Comparison of ENCODE assay signal across 25 cellular contexts in genomic region chr11:20598487-20598886, GRCh38. TPM values are rescaled to one million over a fixed set of nuclear protein-coding genes. Genes with fewer than 3 reads are reported as not detected.
DNase-seq lines count a peak whose midpoint lies in the region; ATAC-seq and TF ChIP-seq lines count a peak whose summit lies in the region.
"Had no signal": no experiment of that assay in that cellular context is flagged by ENCODE, and none has a peak within 500 bp of the region (broad histone marks: within the 10 kb centered on the region; RNA-seq: fewer than 3 reads in every experiment).

No MANE protein-coding gene starts in this region.

- H3K9me2 ChIP-seq in GM23338 (ENCODE audit: insufficient read depth), result no peaks in the 10 kb centered on the region

- CTCF ChIA-PET in WTC11 (lab: Charles Lee), result interaction anchor here (0.6 to 1.4 kb wide), 4 partner anchors 12 to 576 kb away, joined by 3 to 9 read pairs (median 3); no protein-coding TSS in a partner anchor

- peak overlapping the region; percentile 94 for H3K4me2 ChIP-seq in GM23338
- H3K4me2 ChIP-seq: KMS-11 had no signal

- H3K4me1 Mint-ChIP-seq in T-helper 1 cell treated with Interleukin-12 subunit alpha and Interleukin-12 subunit beta and Interleukin-4 antibody, amounts not matched to agents 30 μg/mL and 1 μg/mL, for 36 hours (ENCODE audit: low read depth), result peaks cover 6% of the 10 kb centered on the region
- H3K4me1 Mint-ChIP-seq in GM23338 (peaks cover 28% of the 10 kb centered on the region), WTC11 (peaks cover 43% of the 10 kb centered on the region)

- peaks cover 4% of the 10 kb centered on the region for H3K9me3 Mint-ChIP-seq in T-helper 1 cell treated with Interleukin-12 subunit alpha and Interleukin-12 subunit beta and Interleukin-4 antibody, amounts not matched to agents 30 μg/mL and 1 μg/mL, for 36 hours
- H3K9me3 Mint-ChIP-seq in GM23338, result no peaks in the 10 kb centered on the region
- no peaks in the 10 kb centered on the region for H3K9me3 Mint-ChIP-seq in WTC11

- H3K79me2 ChIP-seq in GM23338 (replicated peaks; ENCODE audit: insufficient read depth), result no peaks in the 10 kb centered on the region

- no peak overlapping the region for H3K4me3 Mint-ChIP-seq in T-helper 1 cell treated with Interleukin-12 subunit alpha and Interleukin-12 subunit beta and Interleukin-4 antibody, amounts not matched to agents 30 μg/mL and 1 μg/mL, for 36 hours
- H3K4me3 Mint-ChIP-seq in GM23338 (peak overlapping the region; percentile 23), WTC11 (peak overlapping the region; percentile 54)

- H3K4me1 ChIP-seq in GM23338 (ENCODE audit: insufficient read depth) (peaks cover 34% of the 10 kb centered on the region), iPS-18a (ENCODE audit: control insufficient read depth, low read depth, low read length) (peaks cover 7% of the 10 kb centered on the region)

- H3K9me3 ChIP-seq in iPS-18a (ENCODE audit: control insufficient read depth, low read depth, low read length), result no peaks in the 10 kb centered on the region

- POLR2A ChIA-PET in WTC11 (lab: Charles Lee), result no interaction called here

- H3K27ac ChIP-seq in GM23338 (ENCODE audit: low read depth), result no peak overlapping the region
- H3K27ac ChIP-seq in iPS-18a (ENCODE audit: low read length), result no peak overlapping the region
- H3K27ac ChIP-seq: KMS-11, RWPE1, SK-N-MC had no signal

- H3K4me3 ChIP-seq in GM23338 (peak overlapping the region; percentile 73), iPS-18a (ENCODE audit: low read length) (peak overlapping the region; percentile 48)
- H3K4me3 ChIP-seq: SK-N-MC had no signal

- peak overlapping the region; percentile 98; the same call in 1 of the 2 replicates for H2AFZ ChIP-seq in GM23338

- H3K36me3 Mint-ChIP-seq in T-helper 1 cell treated with Interleukin-12 subunit alpha and Interleukin-12 subunit beta and Interleukin-4 antibody, amounts not matched to agents 30 μg/mL and 1 μg/mL, for 36 hours (ENCODE audit: low read depth), result peaks cover 5% of the 10 kb centered on the region
- H3K36me3 Mint-ChIP-seq in GM23338 (ENCODE audit: low read depth) (no peaks in the 10 kb centered on the region), WTC11 (no peaks in the 10 kb centered on the region)
- H3K36me3 Mint-ChIP-seq: CD4-positive, CD25-positive, alpha-beta regulatory T cell; IgD-negative memory B cell had no signal

- peak overlapping the region; percentile 22 for H3K27ac Mint-ChIP-seq in T-helper 1 cell treated with Interleukin-12 subunit alpha and Interleukin-12 subunit beta and Interleukin-4 antibody, amounts not matched to agents 30 μg/mL and 1 μg/mL, for 36 hours
- H3K27ac Mint-ChIP-seq in GM23338, result no peak overlapping the region
- no peak overlapping the region for H3K27ac Mint-ChIP-seq in WTC11
- H3K27ac Mint-ChIP-seq: CD4-positive, CD25-positive, alpha-beta regulatory T cell; IgD-negative memory B cell had no signal

- intact Hi-C loops in Right ventricle myocardium superior (cut with DNase I), result no loop called here

- H3K27me3 Mint-ChIP-seq in T-helper 1 cell treated with Interleukin-12 subunit alpha and Interleukin-12 subunit beta and Interleukin-4 antibody, amounts not matched to agents 30 μg/mL and 1 μg/mL, for 36 hours (ENCODE audit: low read depth), result peaks cover 90% of the 10 kb centered on the region
- peaks cover 84% of the 10 kb centered on the region for H3K27me3 Mint-ChIP-seq in GM23338 (ENCODE audit: insufficient read depth, low read depth, poor library complexity)
- peaks cover 99% of the 10 kb centered on the region for H3K27me3 Mint-ChIP-seq in WTC11 (ENCODE audit: low read depth)

- ATAC-seq in GM23338, result no peak
- ATAC-seq in WTC11, result no peak
- no peak for ATAC-seq in Right ventricle myocardium superior (ENCODE audit: poor library complexity)
- ATAC-seq: Panc1 had no signal

- DNase-seq in T-helper 1 cell (no peak), GM23338 (ENCODE audit: low spot score) (no peak), WTC11 (ENCODE audit: low spot score) (no peak), Right ventricle myocardium superior (no peak), SIG-M5 (lab: John Stamatoyannopoulos, UW) (no peak), amygdala (lab: John Stamatoyannopoulos, UW) (no peak)
- DNase-seq: 8988T; CD4-positive, CD25-positive, alpha-beta regulatory T cell; DMS153; DND-41; MM.1S; NCI-H2029 treated with DMSO at 0.1 percent for 48 hours; NCI-H446 treated with DMSO at 0.1 percent for 48 hours; NCI-H69; SHP77 treated with DMSO at 0.1 percent for 48 hours had no signal

- peaks cover 6% of the 10 kb centered on the region; the same call in 1 of the 2 replicates for H3F3A ChIP-seq in GM23338 (replicated peaks; ENCODE audit: low read depth)

- H3K9ac ChIP-seq in iPS-18a (ENCODE audit: low read length), result no peak overlapping the region
- H3K9ac ChIP-seq: KMS-11 had no signal

- TF ChIP-seq CTCF in GM23338 (conservative IDR thresholded peaks at IDR 0.05; ENCODE audit: low read depth in 2 of 2), result no peak
- no peak for TF ChIP-seq CTCF in WTC11 (IDR thresholded peaks at IDR 0.05)

- H3K27me3 ChIP-seq in GM23338 (ENCODE audit: insufficient read depth) (peaks cover 100% of the 10 kb centered on the region), iPS-18a (ENCODE audit: control insufficient read depth, insufficient read depth, low read length) (peaks cover 96% of the 10 kb centered on the region)

- peaks cover 23% of the 10 kb centered on the region; the same call in 1 of the 2 replicates for H4K20me1 ChIP-seq in GM23338 (replicated peaks; ENCODE audit: insufficient read depth)

- H3K36me3 ChIP-seq in GM23338 (ENCODE audit: insufficient read depth) (no peaks in the 10 kb centered on the region), iPS-18a (ENCODE audit: control insufficient read depth, low read depth, low read length) (no peaks in the 10 kb centered on the region)

TF ChIP-seq in GM23338, 12 proteins besides CTCF, POLR2A, EP300 and RAD21:
- peak; percentile 93 for TF ChIP-seq EZH2 (IDR thresholded peaks at IDR 0.05; ENCODE audit: low read depth, unreplicated experiment)
- no peak for TF ChIP-seq ETS1 (IDR thresholded peaks at IDR 0.05)
TF ChIP-seq in GM23338: peak in this region for 1.

TF ChIP-seq in WTC11, 78 proteins besides CTCF, POLR2A, EP300 and RAD21 (continues in another document):
- TF ChIP-seq HMGXB4 (CRISPR knock-in tag; IDR thresholded peaks at IDR 0.05) (no peak), SOX15 (CRISPR knock-in tag; IDR thresholded peaks at IDR 0.05) (no peak), E2F4 (CRISPR knock-in tag; IDR thresholded peaks at IDR 0.05; ENCODE audit: borderline replicate concordance, low read depth) (no peak), NR1H2 (CRISPR knock-in tag; IDR thresholded peaks at IDR 0.05) (no peak), USF1 (CRISPR knock-in tag; IDR thresholded peaks at IDR 0.05) (no peak), ATF3 (CRISPR knock-in tag; conservative IDR thresholded peaks at IDR 0.05) (no peak), ZNF138 (CRISPR knock-in tag; conservative IDR thresholded peaks at IDR 0.05) (no peak), CREB1 (CRISPR knock-in tag; IDR thresholded peaks at IDR 0.05) (no peak), CDX4 (CRISPR knock-in tag; IDR thresholded peaks at IDR 0.05; ENCODE audit: borderline replicate concordance) (no peak), FOXP1 (CRISPR knock-in tag; IDR thresholded peaks at IDR 0.05; ENCODE audit: borderline replicate concordance) (no peak), KAT7 (CRISPR knock-in tag; IDR thresholded peaks at IDR 0.05; ENCODE audit: borderline replicate concordance) (no peak)

RNA-seq across cellular contexts. Expression of gene SLC6A5, which starts 0.9 kb away (rescaled TPM):
- not detected in 2 replicates for total RNA-seq in GM23338 (2014; rRNA removed; shearing (Covaris generic))
- not detected in 2 replicates for polyA plus RNA-seq in GM23338 (2016; fragmentation: Nextera tagmentation; extraction: Ambion mirVana)
- 0.05 TPM in 2 of 3 replicates, not detected in the other for total RNA-seq in WTC11 (2021)
- not detected for total RNA-seq in Right ventricle myocardium superior
- total RNA-seq: CD4-positive, CD25-positive, alpha-beta regulatory T cell; H7; OCI-LY7 had no signal
- polyA plus RNA-seq: BJ; CD4-positive, CD25-positive, alpha-beta regulatory T cell; IgD-negative memory B cell had no signal
